In genomic region chr18:46916551-46917107, GRCh38 we compare ENCODE assay signal across 8 cellular contexts. TPM values are rescaled to one million over a fixed set of nuclear protein-coding genes. Genes with fewer than 3 reads are reported as not detected.
DNase-seq lines count a peak whose midpoint lies in the region; ATAC-seq lines count a peak whose summit lies in the region.

No MANE protein-coding gene starts in this region.

- no CpG with 5 or more reads among the region's 21 CpGs for WGBS in iPS DF 6.9 (ENCODE audit: insufficient coverage, insufficient read length)

- ATAC-seq in HG02852 (IDR thresholded peaks at IDR 0.05; ENCODE audit: unreplicated experiment) (peak; percentile 30), sciatic nerve (peak; percentile 18)

- no peaks in the 10 kb centered on the region for H3K4me1 ChIP-seq in NT2/D1 (ENCODE audit: insufficient read depth, insufficient read length)
- peaks cover 8% of the 10 kb centered on the region; the same call in 1 of the 2 replicates for H3K4me1 ChIP-seq in iPS DF 6.9 (ENCODE audit: control insufficient read depth, insufficient read depth, low read length)

- intact Hi-C loops in sciatic nerve (cut with DNase I), result no loop called here

- H3K9me3 ChIP-seq in NT2/D1 (ENCODE audit: insufficient read depth, low read length) (no peaks in the 10 kb centered on the region), iPS DF 6.9 (ENCODE audit: control insufficient read depth, insufficient read depth, low read length) (no peaks in the 10 kb centered on the region)

- H3K27ac ChIP-seq in angular gyrus (ENCODE audit: low read depth, low read length) (peak overlapping the region; percentile 62), iPS DF 6.9 (ENCODE audit: low read length) (no peak overlapping the region)

- H3K9ac ChIP-seq in NT2/D1 (ENCODE audit: insufficient read length, low read depth), result peak overlapping the region; percentile 89

- H3K27me3 ChIP-seq in NT2/D1 (ENCODE audit: insufficient read depth, insufficient read length) (no peaks in the 10 kb centered on the region), iPS DF 6.9 (ENCODE audit: control insufficient read depth, insufficient read depth, low read length) (no peaks in the 10 kb centered on the region)

- DNase-seq in activated T-cell treated with anti-CD3 and anti-CD28 coated beads for 1 hour (ENCODE audit: low read depth), result peak; percentile 9
- no peak for DNase-seq in activated T-cell treated with anti-CD3 and anti-CD28 coated beads, Interleukin-2, amount 50 U/mL, for 1 hour
- peak; percentile 18 for DNase-seq in NT2/D1 (ENCODE audit: low read depth, low spot score)
- DNase-seq in iPS DF 6.9 (ENCODE audit: low read depth, low spot score), result no peak
- DNase-seq in sciatic nerve (ENCODE audit: low spot score), result no peak
- no peak for DNase-seq in iPS-NIHi11 (ENCODE audit: low spot score)

- peak overlapping the region; percentile 84 for H3K4me3 ChIP-seq in NT2/D1 (ENCODE audit: insufficient read length, low read depth)
- peak overlapping the region; percentile 39; the same call in 1 of the 2 replicates for H3K4me3 ChIP-seq in iPS DF 6.9 (ENCODE audit: low read length)

- H3K36me3 ChIP-seq in NT2/D1 (ENCODE audit: insufficient read depth, insufficient read length, low read length), result no peaks in the 10 kb centered on the region
- H3K36me3 ChIP-seq in iPS DF 6.9 (ENCODE audit: control insufficient read depth, insufficient read depth, low read length), result no peaks in the 10 kb centered on the region

RNA-seq across cellular contexts. Expression of gene PIAS2, which starts 0.7 kb away (rescaled TPM):
- total RNA-seq in sciatic nerve, result 32.7 TPM

RNA-seq across cellular contexts. Expression of gene KATNAL2, which starts 0.8 kb away (rescaled TPM):
- 5.6 TPM for total RNA-seq in sciatic nerve

Comparison
In these comparisons a context has a peak if more than half of its experiments do, and no peak if none do; other contexts are left out.
1. DNase-seq: peak in activated T-cell treated with anti-CD3 and anti-CD28 coated beads for 1 hour (single experiment) and NT2/D1 (single experiment); none in activated T-cell treated with anti-CD3 and anti-CD28 coated beads, Interleukin-2, amount 50 U/mL, for 1 hour (single experiment), iPS DF 6.9 (single experiment), sciatic nerve (single experiment) and iPS-NIHi11 (single experiment).